9 cellular contexts compared by ENCODE assay signal in genomic region chr9:126806336-126806735, GRCh38. TPM values are rescaled to one million over a fixed set of nuclear protein-coding genes. Genes with fewer than 3 reads are reported as not detected.
DNase-seq lines count a peak whose midpoint lies in the region; ATAC-seq, FAIRE-seq and TF ChIP-seq lines count a peak whose summit lies in the region.
"Had no signal": no experiment of that assay in that cellular context is flagged by ENCODE, and none has a peak within 500 bp of the region (broad histone marks: within the 10 kb centered on the region; RNA-seq: fewer than 3 reads in every experiment).

No MANE protein-coding gene starts in this region.

- H3K36me3 ChIP-seq in keratinocyte (ENCODE audit: control insufficient read depth in 2 of 2, extremely low read depth in 1 of 2, insufficient read depth in 2 of 2, low read length in 2 of 2), result peaks cover 3 to 5% of the 10 kb centered on the region in 2 experiments

- peak overlapping the region; percentile 78 to 94 (median 93) for H3K4me3 ChIP-seq in keratinocyte (ENCODE audit: control insufficient read depth in 2 of 3, extremely low read depth in 1 of 3, insufficient read depth in 2 of 3, low read depth in 1 of 3, low read length in 3 of 3)

- peaks cover 3% of the 10 kb centered on the region for H3K36me3 Mint-ChIP-seq in activated naive CD4-positive, alpha-beta T cell treated with anti-CD3 and anti-CD28 coated beads, Interleukin-2, amount 50 U/mL, for 24 hours
- H3K36me3 Mint-ChIP-seq in activated naive CD4-positive, alpha-beta T cell treated with anti-CD3 and anti-CD28 coated beads, Interleukin-2, amount 50 U/mL, for 72 hours, result peaks cover 10 to 17% of the 10 kb centered on the region in 2 donors
- peaks cover 4% of the 10 kb centered on the region for H3K36me3 Mint-ChIP-seq in type B pancreatic cell

- H3K9me3 Mint-ChIP-seq in activated naive CD4-positive, alpha-beta T cell treated with anti-CD3 and anti-CD28 coated beads, Interleukin-2, amount 50 U/mL, for 24 hours, result no peaks in the 10 kb centered on the region
- H3K9me3 Mint-ChIP-seq in activated naive CD4-positive, alpha-beta T cell treated with anti-CD3 and anti-CD28 coated beads, Interleukin-2, amount 50 U/mL, for 72 hours, result peaks cover 5% of the 10 kb centered on the region in 2 donors
- H3K9me3 Mint-ChIP-seq in type B pancreatic cell, result no peaks in the 10 kb centered on the region

- peak overlapping the region; percentile 98 for H3K4me3 Mint-ChIP-seq in activated naive CD4-positive, alpha-beta T cell treated with anti-CD3 and anti-CD28 coated beads, Interleukin-2, amount 50 U/mL, for 24 hours
- peak overlapping the region; percentile 95 for H3K4me3 Mint-ChIP-seq in type B pancreatic cell

- no peak for ATAC-seq in activated naive CD4-positive, alpha-beta T cell treated with anti-CD3 and anti-CD28 coated beads, Interleukin-2, amount 50 U/mL, for 72 hours

- H3K27ac ChIP-seq in keratinocyte (ENCODE audit: control insufficient read depth, insufficient read depth, low read length), result peak overlapping the region; percentile 98

- peak overlapping the region; percentile 98 for H3K27ac Mint-ChIP-seq in activated naive CD4-positive, alpha-beta T cell treated with anti-CD3 and anti-CD28 coated beads, Interleukin-2, amount 50 U/mL, for 24 hours
- peak overlapping the region; percentile 94 to 99 for H3K27ac Mint-ChIP-seq in activated naive CD4-positive, alpha-beta T cell treated with anti-CD3 and anti-CD28 coated beads, Interleukin-2, amount 50 U/mL, for 72 hours
- H3K27ac Mint-ChIP-seq in type B pancreatic cell, result peak overlapping the region; percentile 96

- peaks cover 51% of the 10 kb centered on the region for H3K79me2 ChIP-seq in keratinocyte (ENCODE audit: control insufficient read depth, insufficient read depth, low read length)

- CTCF ChIA-PET in HEK293T (lab: Yijun Ruan, JAX), result interaction anchor here (0.6 kb wide), 1 partner anchor 23 kb away, joined by 3 read pairs; no protein-coding TSS in a partner anchor

- peak overlapping the region; percentile 90 for H3K9ac ChIP-seq in keratinocyte (ENCODE audit: control insufficient read depth, extremely low read depth, insufficient read depth, low read length)

- H3K27me3 Mint-ChIP-seq in activated naive CD4-positive, alpha-beta T cell treated with anti-CD3 and anti-CD28 coated beads, Interleukin-2, amount 50 U/mL, for 24 hours, result no peaks in the 10 kb centered on the region
- no peaks in the 10 kb centered on the region for H3K27me3 Mint-ChIP-seq in type B pancreatic cell

- no peaks in the 10 kb centered on the region for H3K27me3 ChIP-seq in keratinocyte (ENCODE audit: control insufficient read depth, extremely low read depth, insufficient read depth, low read length)

- peaks cover 4% of the 10 kb centered on the region for H4K20me1 ChIP-seq in keratinocyte (ENCODE audit: control insufficient read depth, extremely low read depth, insufficient read depth, low read length)

- H3K9me3 ChIP-seq in keratinocyte (ENCODE audit: control insufficient read depth, low read depth, low read length), result no peaks in the 10 kb centered on the region

- FAIRE-seq in keratinocyte (lab: Jason Lieb, UNC), result no peak
- FAIRE-seq: G401.6 had no signal

- POLR2A ChIA-PET in HEK293T (lab: Yijun Ruan, JAX), result interaction anchor here (2.8 kb wide), 1 partner anchor 14 kb away, joined by 21 read pairs; no protein-coding TSS in a partner anchor

- H3K4me1 Mint-ChIP-seq in activated naive CD4-positive, alpha-beta T cell treated with anti-CD3 and anti-CD28 coated beads, Interleukin-2, amount 50 U/mL, for 24 hours, result peaks cover 37% of the 10 kb centered on the region
- H3K4me1 Mint-ChIP-seq in type B pancreatic cell (ENCODE audit: unreplicated experiment), result peaks cover 17% of the 10 kb centered on the region

- dilution Hi-C loops in keratinocyte (cut with MboI; ENCODE audit: extremely low pct_ligation_motif_present, low sequenced_read_pairs), result no loop called here

- peak overlapping the region; percentile 96 for H3K4me2 ChIP-seq in keratinocyte (ENCODE audit: control insufficient read depth, extremely low read depth, insufficient read depth, low read depth, low read length)

- no peaks in the 10 kb centered on the region for H3K9me1 ChIP-seq in keratinocyte (ENCODE audit: control insufficient read depth, extremely low read depth, insufficient read depth, low read length)

- peaks cover 19% of the 10 kb centered on the region for H3K4me1 ChIP-seq in keratinocyte (ENCODE audit: control insufficient read depth, extremely low read depth, insufficient read depth, low read length)

- DNase-seq in activated naive CD4-positive, alpha-beta T cell treated with Interleukin-2 at 50 U/mL for 16 hours, result no peak
- no peak for DNase-seq in activated naive CD4-positive, alpha-beta T cell treated with anti-CD3 and anti-CD28 coated beads, Interleukin-2, amount 50 U/mL, for 72 hours (ENCODE audit: low spot score in 2 of 2)
- DNase-seq in keratinocyte (ENCODE audit: low read depth, low spot score) (no peak), type B pancreatic cell (ENCODE audit: extremely low spot score, unreplicated experiment) (no peak), HEK293T (ENCODE audit: extremely low spot score) (no peak), anterior cingulate cortex (lab: John Stamatoyannopoulos, UW) (no peak), NCI-H774 (lab: John Stamatoyannopoulos, UW) (no peak)

- no peak overlapping the region for H2AFZ ChIP-seq in keratinocyte (ENCODE audit: control insufficient read depth, low read length)

- TF ChIP-seq CTCF in keratinocyte (optimal IDR thresholded peaks at IDR 0.05 in 1 of 3, IDR thresholded peaks at IDR 0.05 in 1 of 3, conservative IDR thresholded peaks at IDR 0.05 in 1 of 3; ENCODE audit: extremely low read depth in 1 of 3, insufficient read depth in 2 of 3, low read length in 3 of 3) (no peak), type B pancreatic cell (conservative IDR thresholded peaks at IDR 0.05) (no peak)

TF ChIP-seq in HEK293T, 16 proteins besides CTCF, POLR2A, EP300 and RAD21:
- TF ChIP-seq HDGF (IDR thresholded peaks at IDR 0.05; ENCODE audit: borderline replicate concordance) (no peak), NFRKB (IDR thresholded peaks at IDR 0.05) (no peak), ZNF384 (IDR thresholded peaks at IDR 0.05) (no peak), LEF1 (IDR thresholded peaks at IDR 0.05; ENCODE audit: borderline replicate concordance) (no peak), FOXM1 (IDR thresholded peaks at IDR 0.05; ENCODE audit: borderline replicate concordance) (no peak), SUZ12 (IDR thresholded peaks at IDR 0.05) (no peak), FOXA1 (IDR thresholded peaks at IDR 0.05) (no peak), CTBP1 (IDR thresholded peaks at IDR 0.05; ENCODE audit: borderline replicate concordance) (no peak), ELF4 (IDR thresholded peaks at IDR 0.05) (no peak), L3MBTL2 (conservative IDR thresholded peaks at IDR 0.05) (no peak), TARDBP (IDR thresholded peaks at IDR 0.05) (no peak), ARNT (IDR thresholded peaks at IDR 0.05) (no peak), SP1 (IDR thresholded peaks at IDR 0.05) (no peak), PKNOX1 (IDR thresholded peaks at IDR 0.05) (no peak), FOXK2 (IDR thresholded peaks at IDR 0.05) (no peak), BHLHE40 (IDR thresholded peaks at IDR 0.05; ENCODE audit: borderline replicate concordance) (no peak)

RNA-seq across cellular contexts. Expression of gene ZBTB43, which starts 1.5 kb away (rescaled TPM):
- total RNA-seq in activated naive CD4-positive, alpha-beta T cell treated with anti-CD3 and anti-CD28 coated beads, Interleukin-2, amount 50 U/mL, for 72 hours, result 10 to 100 TPM; 19.5 to 51.4 TPM
- polyA plus RNA-seq in keratinocyte, result 10.2 to 24.3 TPM (median 15.2 TPM) in 3 replicates
- 44.3 TPM for polyA plus RNA-seq in keratinocyte (2011; ENCODE audit: low read depth)
- 3.5 and 6.6 TPM in 2 replicates for polyA plus RNA-seq in keratinocyte (2011; cell fraction: cytosol; rRNA removed)
- 20.4 and 26.1 TPM in 2 replicates for polyA plus RNA-seq in keratinocyte (2011; cell fraction: nucleus; rRNA removed)
- polyA plus RNA-seq in keratinocyte (2012; ENCODE audit: low replicate concordance), result 7.6 and 21.3 TPM in 2 replicates
- polyA minus RNA-seq in keratinocyte, result 15.8 to 22.2 TPM (median 20.6 TPM) in 3 replicates
- 5.2 TPM for polyA minus RNA-seq in keratinocyte (2011; cell fraction: cytosol; rRNA and poly(A)+ RNA removed)
- polyA minus RNA-seq in keratinocyte (2011; cell fraction: nucleus; rRNA and poly(A)+ RNA removed), result 12.6 and 32.0 TPM in 2 replicates
- 16.7 and 19.5 TPM in 2 replicates for total RNA-seq in type B pancreatic cell (ENCODE audit: low replicate concordance)

RNA-seq across cellular contexts. Expression of gene ZBTB34, which starts 54.1 kb away (rescaled TPM):
- 10 to 100 TPM in 1 of 2 donors, 1 to 10 TPM in 1; 5.2 to 15.9 TPM for total RNA-seq in activated naive CD4-positive, alpha-beta T cell treated with anti-CD3 and anti-CD28 coated beads, Interleukin-2, amount 50 U/mL, for 72 hours
- polyA plus RNA-seq in keratinocyte, result 4.2 to 6.4 TPM (median 5.9 TPM) in 3 replicates
- 1.5 TPM for polyA plus RNA-seq in keratinocyte (2011; ENCODE audit: low read depth)
- polyA plus RNA-seq in keratinocyte (2011; cell fraction: cytosol; rRNA removed), result 1.6 and 2.7 TPM in 2 replicates
- 10.2 and 13.0 TPM in 2 replicates for polyA plus RNA-seq in keratinocyte (2011; cell fraction: nucleus; rRNA removed)
- 2.2 and 4.0 TPM in 2 replicates for polyA plus RNA-seq in keratinocyte (2012; ENCODE audit: low replicate concordance)
- polyA minus RNA-seq in keratinocyte, result 5.2 to 12.3 TPM (median 10.3 TPM) in 3 replicates
- polyA minus RNA-seq in keratinocyte (2011; cell fraction: cytosol; rRNA and poly(A)+ RNA removed), result 4.2 TPM
- 10.8 and 18.3 TPM in 2 replicates for polyA minus RNA-seq in keratinocyte (2011; cell fraction: nucleus; rRNA and poly(A)+ RNA removed)
- 19.7 and 20.2 TPM in 2 replicates for total RNA-seq in type B pancreatic cell (ENCODE audit: low replicate concordance)
